Comparison of ENCODE assay signal across 8 cellular contexts in the genomic region with DNA sequence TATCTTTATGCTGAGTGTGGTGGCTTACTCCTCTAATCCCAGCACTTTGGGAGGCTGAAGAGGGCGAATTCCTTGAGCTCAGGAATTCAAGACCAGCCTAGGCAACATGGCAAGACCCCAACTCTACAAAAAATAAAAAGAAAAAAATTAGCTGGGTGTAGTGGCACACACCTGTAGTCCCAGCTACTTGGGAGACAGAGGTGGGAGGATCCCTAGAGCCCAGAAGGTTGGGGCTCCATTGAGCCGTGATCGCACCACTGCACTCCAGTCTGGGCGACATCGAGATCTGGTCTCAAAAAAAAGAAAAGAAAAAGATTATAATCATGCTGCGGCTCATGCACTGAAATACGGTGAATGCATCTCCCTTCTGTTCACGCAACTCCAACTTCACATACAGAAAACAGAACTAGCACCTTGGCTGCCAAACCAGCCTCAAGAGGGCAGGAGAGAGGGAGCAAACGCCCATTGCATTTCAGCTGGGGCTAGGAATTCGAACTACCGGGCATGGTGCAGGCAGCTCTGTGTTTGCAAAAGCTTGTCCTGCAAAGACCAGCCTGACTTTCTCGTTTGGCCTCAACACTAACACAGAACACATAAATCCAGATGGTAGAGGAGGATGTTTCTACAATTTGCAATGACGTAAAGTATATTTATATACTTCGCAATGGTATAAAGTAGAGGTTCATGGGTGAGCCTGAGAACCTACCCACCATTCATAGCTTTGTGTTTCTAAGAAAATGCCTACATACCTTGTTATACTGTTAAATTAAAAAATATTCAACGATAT. TPM values are rescaled to one million over a fixed set of nuclear protein-coding genes. Genes with fewer than 3 reads are reported as not detected.
A peak's percentile ranks its signal among the peaks of the same experiment; 100 is the strongest.
DNase-seq lines count a peak whose midpoint lies in the region; ATAC-seq and TF ChIP-seq lines count a peak whose summit lies in the region.

No MANE protein-coding gene starts in this region.

- H3K9me3 ChIP-seq in parathyroid adenoma (ENCODE audit: control insufficient read depth, low read length), result no peaks in the 10 kb centered on the region

- no peaks in the 10 kb centered on the region for H3K27me3 ChIP-seq in parathyroid adenoma (ENCODE audit: control insufficient read depth, insufficient read depth, low read length)

- H3K4me1 ChIP-seq in parathyroid adenoma, result no peaks in the 10 kb centered on the region

- DNase-seq in CMK (ENCODE audit: low read depth) (peak; percentile 29), HUDEP-2 (lab: John Stamatoyannopoulos, UW; ENCODE audit: unreplicated experiment in 76 of 76) (peak in 65 of 76 experiments; percentile 21 to 79 (median 58)), RPMI7951 (ENCODE audit: low read depth) (peak; percentile 55), germinal center (ENCODE audit: low spot score) (peak; percentile 72)
- peak; percentile 52 for DNase-seq in activated naive CD4-positive, alpha-beta T cell treated with Interleukin-2 at 50 U/mL for 16 hours

- H3K79me2 ChIP-seq in parathyroid adenoma, result no peaks in the 10 kb centered on the region

- H3K36me3 ChIP-seq in parathyroid adenoma (ENCODE audit: control insufficient read depth, insufficient read depth, low read length), result no peaks in the 10 kb centered on the region

- no peak overlapping the region for H2AFZ ChIP-seq in parathyroid adenoma

- peak; percentile 56 for TF ChIP-seq CTCF in parathyroid adenoma (IDR thresholded peaks at IDR 0.05)

- H3K9ac ChIP-seq in parathyroid adenoma, result no peak overlapping the region

- ATAC-seq in GM19328 (IDR thresholded peaks at IDR 0.05; ENCODE audit: unreplicated experiment) (no peak), HG03571 (IDR thresholded peaks at IDR 0.05; ENCODE audit: unreplicated experiment) (no peak)

- no peak overlapping the region for H3K27ac ChIP-seq in parathyroid adenoma

- H3K4me3 ChIP-seq in parathyroid adenoma (ENCODE audit: low read depth, low read length), result no peak overlapping the region

- H3K4me2 ChIP-seq in parathyroid adenoma (ENCODE audit: low read length), result no peak overlapping the region

RNA-seq across cellular contexts. Expression of a gene that starts 6.3 kb away (rescaled TPM):
- 7.0 and 14.8 TPM in 2 replicates for total RNA-seq in RPMI7951 (2014; rRNA removed; shearing (Covaris generic))

RNA-seq across cellular contexts. Expression of a gene that starts 24.0 kb away (rescaled TPM):
- total RNA-seq in RPMI7951 (2014; rRNA removed; shearing (Covaris generic)), result 1,170 and 1,583 TPM in 2 replicates

RNA-seq across cellular contexts. Expression of a gene that starts 56.1 kb away (rescaled TPM):
- 7.6 and 8.0 TPM in 2 replicates for total RNA-seq in RPMI7951 (2014; rRNA removed; shearing (Covaris generic))
